ENCODE assay signal across 8 cellular contexts in the genomic region with DNA sequence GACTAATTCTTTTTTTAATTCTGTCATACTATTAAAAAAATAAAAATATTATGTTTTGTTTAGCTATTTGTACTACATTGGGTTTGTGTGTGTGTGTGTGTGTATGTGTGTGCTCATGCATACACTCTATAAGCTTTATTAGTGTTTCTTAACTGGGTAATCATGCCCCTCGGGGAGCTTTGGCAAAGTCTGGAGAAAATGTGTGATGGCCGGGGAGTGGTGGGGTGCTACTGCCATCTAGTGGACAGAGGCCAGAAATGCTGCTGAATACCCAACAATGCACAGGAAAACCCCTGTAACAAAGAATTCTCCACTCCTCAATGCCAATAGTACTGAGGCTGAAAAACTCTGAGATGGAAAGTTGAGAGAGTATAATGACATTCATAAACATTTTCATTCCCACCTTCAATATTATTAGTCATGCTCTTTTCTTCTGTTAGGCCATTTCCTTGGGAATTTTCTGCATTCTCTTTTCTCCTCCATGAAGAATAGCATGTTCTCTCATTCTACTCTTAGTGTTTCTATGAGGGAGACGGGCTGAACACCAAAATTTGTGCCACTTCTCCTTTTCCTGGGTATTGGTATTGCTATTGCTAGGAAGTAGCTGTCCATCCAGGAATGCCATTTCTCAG.
DNase-seq lines count a peak whose midpoint lies in the region; ATAC-seq and TF ChIP-seq lines count a peak whose summit lies in the region.

No MANE protein-coding gene starts in this region.

- H3K4me2 ChIP-seq in DND-41 (ENCODE audit: insufficient read depth, low read length) (no peak overlapping the region), parathyroid adenoma (ENCODE audit: low read length) (no peak overlapping the region)

- H3K36me3 ChIP-seq in DND-41 (ENCODE audit: insufficient read depth, low read length) = no peaks in the 10 kb centered on the region
- H3K36me3 ChIP-seq in parathyroid adenoma (ENCODE audit: control insufficient read depth, insufficient read depth, low read length) = no peaks in the 10 kb centered on the region
- no peaks in the 10 kb centered on the region for H3K36me3 ChIP-seq in upper lobe of left lung

- 26 to 32% methylated on average over 3 of the region's 3 CpGs for WGBS in upper lobe of left lung, 2 donors

- no peak overlapping the region for H3K4me3 ChIP-seq in DND-41 (ENCODE audit: low read depth in 1 of 2, low read length in 2 of 2)
- no peak overlapping the region for H3K4me3 ChIP-seq in parathyroid adenoma (ENCODE audit: low read depth, low read length)
- no peak overlapping the region for H3K4me3 ChIP-seq in upper lobe of left lung

- no peak for TF ChIP-seq EP300 in upper lobe of left lung (IDR thresholded peaks at IDR 0.05)

- no peak overlapping the region for H2AFZ ChIP-seq in DND-41 (ENCODE audit: low read depth, low read length)
- no peak overlapping the region for H2AFZ ChIP-seq in parathyroid adenoma

- H3K9me3 ChIP-seq in DND-41 (ENCODE audit: insufficient read depth, low read length, severe bottlenecking) (no peaks in the 10 kb centered on the region), parathyroid adenoma (ENCODE audit: control insufficient read depth, low read length) (no peaks in the 10 kb centered on the region), upper lobe of left lung (peaks cover 0 to 4% (median 0%) of the 10 kb centered on the region in 4 donors)

- peak; percentile 79 for ATAC-seq in DND-41 (ENCODE audit: insufficient read depth, low read depth)
- ATAC-seq in GM21576 (IDR thresholded peaks at IDR 0.05; ENCODE audit: unreplicated experiment) = peak; percentile 95
- ATAC-seq in upper lobe of left lung (ENCODE audit: low FRiP score in 2 of 2) = peak; percentile 76 to 94

- H3K9ac ChIP-seq in DND-41 (ENCODE audit: low read depth, low read length) (no peak overlapping the region), parathyroid adenoma (no peak overlapping the region)

- H3K27ac ChIP-seq in DND-41 (ENCODE audit: low read length) (no peak overlapping the region), parathyroid adenoma (no peak overlapping the region), upper lobe of left lung (no peak overlapping the region)

- TF ChIP-seq CTCF in DND-41 (IDR thresholded peaks at IDR 0.05; ENCODE audit: borderline replicate concordance, extremely low read depth, low read length, poor library complexity, severe bottlenecking) = peak; percentile 94
- peak; percentile 74 for TF ChIP-seq CTCF in parathyroid adenoma (IDR thresholded peaks at IDR 0.05)
- peak; percentile 66 to 88 (median 82) for TF ChIP-seq CTCF in upper lobe of left lung (IDR thresholded peaks at IDR 0.05)

- peak; percentile 61 for DNase-seq in DND-41
- DNase-seq in KBM-7 = peak; percentile 83
- peak; percentile 72 for DNase-seq in SHP77 treated with DMSO at 0.1 percent for 48 hours (lab: John Stamatoyannopoulos, UW)
- peak; percentile 29 for DNase-seq in activated gamma-delta T cell treated with anti-CD3 and anti-CD28 coated beads, Interleukin-2, amount 50 U/mL, for 16 hours (ENCODE audit: low read depth)
- DNase-seq in globus pallidus (ENCODE audit: low spot score) = peak; percentile 67
- peak in 1 of 2 donors; percentile 65 for DNase-seq in upper lobe of left lung

- in situ Hi-C loops in KBM-7 (cut with MboI; ENCODE audit: low pct_unique_long_range_greater_than_20kb, low sequenced_read_pairs) = no loop called here

- no peaks in the 10 kb centered on the region for H3K79me2 ChIP-seq in DND-41 (ENCODE audit: insufficient read depth, low read length)
- no peaks in the 10 kb centered on the region for H3K79me2 ChIP-seq in parathyroid adenoma

- H3K27me3 ChIP-seq in DND-41 (ENCODE audit: insufficient read depth, low read length, poor library complexity) (no peaks in the 10 kb centered on the region), parathyroid adenoma (ENCODE audit: control insufficient read depth, insufficient read depth, low read length) (no peaks in the 10 kb centered on the region), upper lobe of left lung (no peaks in the 10 kb centered on the region)

- no peak for TF ChIP-seq POLR2A in upper lobe of left lung (IDR thresholded peaks at IDR 0.05)

- H3K4me1 ChIP-seq in DND-41 (ENCODE audit: insufficient read depth, low read length) (no peaks in the 10 kb centered on the region), parathyroid adenoma (no peaks in the 10 kb centered on the region), upper lobe of left lung (peaks cover 4 to 8% (median 6%) of the 10 kb centered on the region in 4 donors)

- no peaks in the 10 kb centered on the region for H4K20me1 ChIP-seq in DND-41 (ENCODE audit: insufficient read depth, low read length)
